Comparison of ENCODE assay signal across 2 cellular contexts in the genomic region with DNA sequence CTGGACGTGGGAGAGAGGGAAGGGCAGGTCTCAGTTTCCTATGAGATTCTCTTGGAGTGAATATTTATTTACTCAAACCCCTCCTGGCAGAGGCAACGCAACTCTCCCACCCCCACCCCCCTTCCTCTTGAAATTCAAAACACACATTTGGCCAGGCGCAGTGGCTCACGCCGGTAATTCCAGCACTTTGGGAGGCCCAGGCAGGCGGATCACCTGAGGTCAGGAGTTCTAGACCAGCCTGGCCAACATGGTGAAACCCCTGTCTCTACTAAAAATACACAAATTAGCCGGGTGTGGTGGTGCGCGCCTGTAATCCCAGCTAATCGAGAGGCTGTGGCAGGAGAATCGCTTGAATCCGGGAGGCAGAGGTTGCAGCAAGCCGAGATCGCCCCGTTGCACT.
TF ChIP-seq lines count a peak whose summit lies in the region.
"Not testable (repeated sequence)": the region's sequence is repeated elsewhere in the genome, so short reads cannot be mapped to it uniquely, and the experiment has no call there.

No MANE protein-coding gene starts in this region.

TF ChIP-seq in A549, 52 proteins besides CTCF, POLR2A, EP300 and RAD21:
- not testable (repeated sequence) for TF ChIP-seq FOSL2 (IDR thresholded peaks at IDR 0.05)
- TF ChIP-seq FOSL2 (CRISPR knock-in tag; IDR thresholded peaks at IDR 0.05), result 0 out of 2 replicates have a peak, but pooled peaks have one; percentile 17
- TF ChIP-seq JUN (IDR thresholded peaks at IDR 0.05), result peak in 1 of 2 experiments; percentile 36; a peak in 1 of 5 replicates
TF ChIP-seq in A549: peak in this region for 2; not testable (repeated sequence) for 50.

TF ChIP-seq in HEK293, 187 proteins besides CTCF, POLR2A, EP300 and RAD21:
- peak; percentile 60 for TF ChIP-seq GLIS1 (tag by site-specific recombination; IDR thresholded peaks at IDR 0.05)
- TF ChIP-seq, protein P1, sequence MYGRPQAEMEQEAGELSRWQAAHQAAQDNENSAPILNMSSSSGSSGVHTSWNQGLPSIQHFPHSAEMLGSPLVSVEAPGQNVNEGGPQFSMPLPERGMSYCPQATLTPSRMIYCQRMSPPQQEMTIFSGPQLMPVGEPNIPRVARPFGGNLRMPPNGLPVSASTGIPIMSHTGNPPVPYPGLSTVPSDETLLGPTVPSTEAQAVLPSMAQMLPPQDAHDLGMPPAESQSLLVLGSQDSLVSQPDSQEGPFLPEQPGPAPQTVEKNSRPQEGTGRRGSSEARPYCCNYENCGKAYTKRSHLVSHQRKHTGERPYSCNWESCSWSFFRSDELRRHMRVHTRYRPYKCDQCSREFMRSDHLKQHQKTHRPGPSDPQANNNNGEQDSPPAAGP (tag by site-specific recombination; IDR thresholded peaks at IDR 0.05), result peak; percentile 55; the same call in 1 of the 2 replicates
